ENCODE assay signal across 1 cellular context in genomic region chr11:33040862-33041453, GRCh38.
TF ChIP-seq lines count a peak whose summit lies in the region.

No MANE protein-coding gene starts in this region.

TF ChIP-seq in GM23338, 12 proteins besides CTCF, POLR2A, EP300 and RAD21 (continued from another document):
- no peak for TF ChIP-seq REST (IDR thresholded peaks at IDR 0.05; ENCODE audit: unreplicated experiment)
- TF ChIP-seq NANOG (IDR thresholded peaks at IDR 0.05; ENCODE audit: borderline replicate concordance) = no peak
- TF ChIP-seq ETS1 (IDR thresholded peaks at IDR 0.05) = no peak
- TF ChIP-seq ZNF462 (CRISPR knock-in tag; IDR thresholded peaks at IDR 0.05) = no peak
- TF ChIP-seq ZNF331 (CRISPR knock-in tag; IDR thresholded peaks at IDR 0.05; ENCODE audit: low read depth) = no peak
- TF ChIP-seq CREB1 (CRISPR knock-in tag; IDR thresholded peaks at IDR 0.05; ENCODE audit: low read depth) = no peak
- no peak for TF ChIP-seq EZH2 (IDR thresholded peaks at IDR 0.05; ENCODE audit: low read depth, unreplicated experiment)
- TF ChIP-seq STAT1 (IDR thresholded peaks at IDR 0.05; ENCODE audit: unreplicated experiment) = no peak
- no peak for TF ChIP-seq POLR2AphosphoS5 (IDR thresholded peaks at IDR 0.05; ENCODE audit: low read depth)
- TF ChIP-seq EZH2phosphoT487 (IDR thresholded peaks at IDR 0.05; ENCODE audit: unreplicated experiment) = no peak
TF ChIP-seq in GM23338: peak in this region for 0.
